19 cellular contexts compared by ENCODE assay signal in the genomic region with DNA sequence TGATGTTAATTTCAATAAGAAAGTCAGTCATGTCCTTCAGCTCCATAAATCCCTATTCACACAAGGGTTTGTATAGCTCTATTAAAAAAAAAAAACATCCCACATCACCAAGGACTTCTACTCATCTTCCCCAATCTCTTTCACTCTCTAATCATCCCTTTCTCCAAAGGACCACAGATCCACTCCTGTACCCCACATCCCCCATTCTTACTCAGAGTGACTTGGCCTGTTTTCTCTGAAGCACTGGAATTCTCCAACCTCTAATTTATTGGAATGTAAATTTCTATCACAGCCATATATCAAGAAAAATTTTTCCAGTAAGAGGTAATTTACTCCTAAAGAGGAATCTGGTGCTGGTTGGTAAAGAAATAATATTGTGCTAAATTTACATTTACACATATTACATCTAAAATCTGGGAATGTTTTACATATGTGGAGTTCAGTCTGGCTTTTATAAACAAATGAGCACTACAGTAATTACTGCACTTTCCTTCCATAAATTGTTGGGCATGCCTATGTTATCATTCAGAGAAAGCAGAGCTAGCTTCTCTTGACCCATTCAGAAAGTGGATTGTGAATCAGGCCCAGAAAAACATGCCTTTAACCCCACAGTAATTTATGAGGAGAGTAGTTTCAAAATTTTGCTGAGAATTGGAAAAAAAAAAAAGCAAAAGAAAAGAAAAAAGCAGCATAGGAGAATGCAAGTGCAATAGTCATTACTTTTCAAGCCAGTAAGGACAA.
DNase-seq lines count a peak whose midpoint lies in the region; ATAC-seq, FAIRE-seq and TF ChIP-seq lines count a peak whose summit lies in the region.
"Had no signal": no experiment of that assay in that cellular context is flagged by ENCODE, and none has a peak within 500 bp of the region (broad histone marks: within the 10 kb centered on the region; RNA-seq: fewer than 3 reads in every experiment).

No MANE protein-coding gene starts in this region.

- no peaks in the 10 kb centered on the region for H3K9me3 Mint-ChIP-seq in activated T-cell treated with anti-CD3 and anti-CD28 coated beads, Interleukin-2, amount 50 U/mL, for 24 hours
- H3K9me3 Mint-ChIP-seq in activated naive CD4-positive, alpha-beta T cell treated with anti-CD3 and anti-CD28 coated beads, Interleukin-2, amount 10 ng/mL, durations not matched to agents 7 days and 5 days = no peaks in the 10 kb centered on the region
- H3K9me3 Mint-ChIP-seq in osteocyte (ENCODE audit: unreplicated experiment) = no peaks in the 10 kb centered on the region
- H3K9me3 Mint-ChIP-seq: CD4-positive, alpha-beta memory T cell had no signal

- CTCF ChIA-PET in A549 (lab: Yijun Ruan, JAX) = interaction anchor here (1.0 kb wide), 1 partner anchor 503 kb away, joined by 3 read pairs; no protein-coding TSS in a partner anchor
- CTCF ChIA-PET in activated naive CD4-positive, alpha-beta T cell treated with anti-CD3 and anti-CD28 coated beads, Interleukin-2, amount 10 ng/mL, durations not matched to agents 7 days and 5 days (lab: Charles Lee) = no interaction called here

- no peaks in the 10 kb centered on the region for H3K36me3 Mint-ChIP-seq in activated T-cell treated with anti-CD3 and anti-CD28 coated beads, Interleukin-2, amount 50 U/mL, for 24 hours (ENCODE audit: low read depth)
- H3K36me3 Mint-ChIP-seq in activated naive CD4-positive, alpha-beta T cell treated with anti-CD3 and anti-CD28 coated beads, Interleukin-2, amount 10 ng/mL, durations not matched to agents 7 days and 5 days = no peaks in the 10 kb centered on the region
- no peaks in the 10 kb centered on the region for H3K36me3 Mint-ChIP-seq in osteocyte (ENCODE audit: unreplicated experiment)
- H3K36me3 Mint-ChIP-seq: CD4-positive, alpha-beta memory T cell had no signal

- no peak for TF ChIP-seq EP300 in A549 (IDR thresholded peaks at IDR 0.05)

- H3K4me3 Mint-ChIP-seq in activated T-cell treated with anti-CD3 and anti-CD28 coated beads, Interleukin-2, amount 50 U/mL, for 24 hours = no peak overlapping the region
- no peak overlapping the region for H3K4me3 Mint-ChIP-seq in activated naive CD4-positive, alpha-beta T cell treated with anti-CD3 and anti-CD28 coated beads, Interleukin-2, amount 10 ng/mL, durations not matched to agents 7 days and 5 days
- no peak overlapping the region for H3K4me3 Mint-ChIP-seq in osteocyte (ENCODE audit: unreplicated experiment)
- H3K4me3 Mint-ChIP-seq: B cell; CD4-positive, alpha-beta memory T cell had no signal

- TF ChIP-seq CTCF in A549 (IDR thresholded peaks at IDR 0.05) (no peak), fibroblast of villous mesenchyme (IDR thresholded peaks at IDR 0.05; ENCODE audit: insufficient read depth, low read depth, low read length) (no peak), osteocyte (IDR thresholded peaks at IDR 0.05) (no peak)

- FAIRE-seq in A549 (lab: Jason Lieb, UNC) (peak; percentile 43), TTC549 (lab: Jason Lieb, UNC) (peak; percentile 71)
- FAIRE-seq: H54 had no signal

- no peak overlapping the region for H3K4me3 ChIP-seq in A549
- no peak overlapping the region for H3K4me3 ChIP-seq in fibroblast of villous mesenchyme (ENCODE audit: low read depth, low read length)

- H3K27ac Mint-ChIP-seq in activated T-cell treated with anti-CD3 and anti-CD28 coated beads, Interleukin-2, amount 50 U/mL, for 24 hours = no peak overlapping the region
- H3K27ac Mint-ChIP-seq in activated naive CD4-positive, alpha-beta T cell treated with anti-CD3 and anti-CD28 coated beads, Interleukin-2, amount 10 ng/mL, durations not matched to agents 7 days and 5 days = no peak overlapping the region
- H3K27ac Mint-ChIP-seq in osteocyte (ENCODE audit: unreplicated experiment) = no peak overlapping the region
- H3K27ac Mint-ChIP-seq: B cell; CD4-positive, alpha-beta memory T cell had no signal

- H3K4me2 ChIP-seq in A549 = no peak overlapping the region

- TF ChIP-seq POLR2A in A549 (IDR thresholded peaks at IDR 0.05; ENCODE audit: low read length) = no peak

- H3K9me3 ChIP-seq in A549 = no peaks in the 10 kb centered on the region

- POLR2A ChIA-PET in A549 (lab: Yijun Ruan, JAX) = no interaction called here

- H3K4me1 ChIP-seq in A549 = no peaks in the 10 kb centered on the region

- TF ChIP-seq RAD21 in A549 (conservative IDR thresholded peaks at IDR 0.05 in 1 of 2, IDR thresholded peaks at IDR 0.05 in 1 of 2) = no peak

- no peak for ATAC-seq in A549
- ATAC-seq: PC-3 had no signal

- no peaks in the 10 kb centered on the region for H3K27me3 Mint-ChIP-seq in activated T-cell treated with anti-CD3 and anti-CD28 coated beads, Interleukin-2, amount 50 U/mL, for 24 hours
- H3K27me3 Mint-ChIP-seq in activated naive CD4-positive, alpha-beta T cell treated with anti-CD3 and anti-CD28 coated beads, Interleukin-2, amount 10 ng/mL, durations not matched to agents 7 days and 5 days = peaks cover 3% of the 10 kb centered on the region
- no peaks in the 10 kb centered on the region for H3K27me3 Mint-ChIP-seq in osteocyte (ENCODE audit: unreplicated experiment)

- no peak overlapping the region for H3K27ac ChIP-seq in A549
- H3K27ac ChIP-seq: 22Rv1 had no signal

- H3K4me1 Mint-ChIP-seq in activated T-cell treated with anti-CD3 and anti-CD28 coated beads, Interleukin-2, amount 50 U/mL, for 24 hours (ENCODE audit: low read depth) = no peaks in the 10 kb centered on the region
- H3K4me1 Mint-ChIP-seq in activated naive CD4-positive, alpha-beta T cell treated with anti-CD3 and anti-CD28 coated beads, Interleukin-2, amount 10 ng/mL, durations not matched to agents 7 days and 5 days = no peaks in the 10 kb centered on the region
- peaks cover 9% of the 10 kb centered on the region for H3K4me1 Mint-ChIP-seq in osteocyte (ENCODE audit: unreplicated experiment)
- H3K4me1 Mint-ChIP-seq: B cell; CD4-positive, alpha-beta memory T cell had no signal

- no peak for DNase-seq in A549 (ENCODE audit: low read depth in 1 of 2, low spot score in 1 of 2)
- peak; percentile 35 for DNase-seq in GM03348 (ENCODE audit: low spot score)
- peak; percentile 12 for DNase-seq in fibroblast of villous mesenchyme (ENCODE audit: low read depth)
- DNase-seq in NCI-H1105 (lab: John Stamatoyannopoulos, UW) = no peak
- DNase-seq in activated T-cell treated with anti-CD3 and anti-CD28 coated beads, Interleukin-2, amount 50 U/mL, for 24 hours = no peak
- no peak for DNase-seq in activated naive CD4-positive, alpha-beta T cell treated with anti-CD3 and anti-CD28 coated beads, Interleukin-2, amount 10 ng/mL, durations not matched to agents 7 days and 5 days
- DNase-seq in osteocyte (ENCODE audit: extremely low spot score, unreplicated experiment) = no peak
- DNase-seq: CD4-positive, alpha-beta memory T cell; DND-41; Karpas-422; MM.1S; NCI-H187 treated with DMSO at 0.1 percent for 48 hours; NCI-H446; NCI-H748 treated with DMSO at 0.1 percent for 48 hours; PC-3 had no signal

TF ChIP-seq in A549, 52 proteins besides CTCF, POLR2A, EP300 and RAD21:
- TF ChIP-seq EHMT2 (IDR thresholded peaks at IDR 0.05; ENCODE audit: low read depth) (no peak), POLR2AphosphoS2 (conservative IDR thresholded peaks at IDR 0.05; ENCODE audit: low read length) (no peak), MAFK (IDR thresholded peaks at IDR 0.05; ENCODE audit: partially characterized antibody) (no peak), HES2 (IDR thresholded peaks at IDR 0.05) (no peak), HOXB5 (CRISPR knock-in tag; IDR thresholded peaks at IDR 0.05) (no peak), E2F6 (IDR thresholded peaks at IDR 0.05; ENCODE audit: borderline replicate concordance, low read depth) (no peak), MYC (IDR thresholded peaks at IDR 0.05; ENCODE audit: borderline replicate concordance, low read length) (no peak), HOXA7 (CRISPR knock-in tag; IDR thresholded peaks at IDR 0.05) (no peak)

Comparison
In these comparisons a context has a peak if more than half of its experiments do, and no peak if none do; other contexts are left out.
1. DNase-seq: peak in GM03348 (single experiment) and fibroblast of villous mesenchyme (single experiment); none in A549 (0 of 2), NCI-H1105 (single experiment), activated T-cell treated with anti-CD3 and anti-CD28 coated beads, Interleukin-2, amount 50 U/mL, for 24 hours (single experiment), activated naive CD4-positive, alpha-beta T cell treated with anti-CD3 and anti-CD28 coated beads, Interleukin-2, amount 10 ng/mL, durations not matched to agents 7 days and 5 days (single experiment) and osteocyte (single experiment).